ENCODE assay signal across 13 cellular contexts in the genomic region with DNA sequence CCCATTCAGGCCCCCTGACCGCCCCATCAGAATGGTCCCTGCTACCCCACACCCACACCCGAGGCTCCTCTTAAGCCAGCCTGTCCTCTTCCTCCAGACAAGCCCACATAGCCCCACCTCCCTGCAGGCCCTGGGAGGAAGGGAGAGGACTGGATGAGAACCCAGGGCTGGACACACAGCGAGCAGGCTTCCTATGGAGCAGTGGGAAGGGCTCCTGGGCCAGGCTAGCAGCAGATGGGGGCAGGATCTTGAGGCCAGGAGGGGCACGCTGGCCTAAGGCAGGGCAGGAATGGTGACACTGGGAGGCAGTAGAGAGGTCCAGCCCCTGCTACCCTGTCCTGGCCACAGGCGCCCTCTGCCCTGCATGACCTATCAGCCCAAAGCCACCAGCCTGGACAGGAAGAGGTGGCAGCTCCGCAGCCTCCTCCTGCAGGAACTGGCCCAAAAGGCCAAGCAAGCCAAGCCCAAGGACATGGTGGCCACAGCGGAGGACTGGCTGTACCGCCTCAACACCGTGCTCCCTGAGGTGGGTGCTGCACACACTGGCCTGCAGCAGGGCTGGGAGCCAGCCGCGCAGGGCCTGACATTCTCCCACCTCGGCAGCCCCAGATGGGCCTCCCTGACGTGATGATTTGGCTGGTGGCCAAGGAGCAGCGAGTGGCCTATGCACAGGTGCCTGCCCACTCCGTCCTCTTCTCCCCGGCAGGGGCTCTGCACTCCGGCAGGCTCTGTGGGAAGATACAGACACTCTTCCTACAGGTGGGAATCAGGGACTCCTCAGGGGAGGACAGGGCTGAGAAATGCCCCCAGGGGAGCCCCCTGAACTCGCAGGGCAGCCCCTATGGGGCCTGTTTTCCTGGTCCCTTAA. TPM values are rescaled to one million over a fixed set of nuclear protein-coding genes. Genes with fewer than 3 reads are reported as not detected.
DNase-seq lines count a peak whose midpoint lies in the region; ATAC-seq and TF ChIP-seq lines count a peak whose summit lies in the region.
"Had no signal": no experiment of that assay in that cellular context is flagged by ENCODE, and none has a peak within 500 bp of the region (broad histone marks: within the 10 kb centered on the region; RNA-seq: fewer than 3 reads in every experiment).

No MANE protein-coding gene starts in this region.

- H3K36me3 ChIP-seq in heart right ventricle, result no peaks in the 10 kb centered on the region
- H3K36me3 ChIP-seq in sigmoid colon, result no peaks in the 10 kb centered on the region

- peak overlapping the region in 1 of 10 donors; percentile 20 for H3K4me3 ChIP-seq in heart right ventricle
- no peak overlapping the region for H3K4me3 ChIP-seq in sigmoid colon
- H3K4me3 ChIP-seq: body of pancreas had no signal

- intact Hi-C loops in heart right ventricle (cut with DNase I) (no loop called here), sigmoid colon (cut with DNase I) (no loop called here)

- H3K9me3 ChIP-seq in heart right ventricle, result no peaks in the 10 kb centered on the region
- no peaks in the 10 kb centered on the region for H3K9me3 ChIP-seq in sigmoid colon
- H3K9me3 ChIP-seq: body of pancreas had no signal

- peaks cover 0 to 15% (median 10%) of the 10 kb centered on the region in 9 donors for H3K4me1 ChIP-seq in heart right ventricle
- H3K4me1 ChIP-seq in sigmoid colon, result peaks cover 0 to 11% (median 8%) of the 10 kb centered on the region in 4 donors
- H3K4me1 ChIP-seq: foreskin keratinocyte had no signal

- H3K27me3 ChIP-seq in heart right ventricle (peaks cover 0 to 7% (median 0%) of the 10 kb centered on the region in 7 donors), sigmoid colon (peaks cover 0 to 23% (median 4%) of the 10 kb centered on the region in 3 donors)
- H3K27me3 ChIP-seq: body of pancreas had no signal

- peak; percentile 14 for DNase-seq in DMS153 (lab: John Stamatoyannopoulos, UW)
- DNase-seq in DMS153 treated with DMSO at 0.1 percent for 48 hours (lab: John Stamatoyannopoulos, UW; ENCODE audit: unreplicated experiment), result no peak
- DNase-seq in RPMI8226, result peak; percentile 86
- DNase-seq in heart right ventricle, result peak in 1 of 2 donors; percentile 35
- peak; percentile 60 for DNase-seq in sigmoid colon
- no peak for DNase-seq in GM20000 (ENCODE audit: low spot score)
- no peak for DNase-seq in stimulated activated CD4-positive, alpha-beta T cell treated with anti-CD3 and anti-CD28 coated beads, Interleukin-12 subunit alpha, Interleukin-12 subunit beta, amount 100 ng/mL, for 4 hours
- DNase-seq: foreskin keratinocyte had no signal

- TF ChIP-seq POLR2A in sigmoid colon (IDR thresholded peaks at IDR 0.05), result no peak

- TF ChIP-seq CTCF in heart right ventricle (IDR thresholded peaks at IDR 0.05) (no peak), sigmoid colon (IDR thresholded peaks at IDR 0.05) (no peak), GM20000 (IDR thresholded peaks at IDR 0.05; ENCODE audit: extremely low read depth, missing control alignments) (no peak)

- ATAC-seq in heart right ventricle, result peak; percentile 46 to 73 (median 58)
- ATAC-seq in HG03378 (IDR thresholded peaks at IDR 0.05; ENCODE audit: unreplicated experiment), result no peak
- ATAC-seq: body of pancreas, foreskin keratinocyte had no signal

- 39 to 40% methylated on average over 18 of the region's 18 CpGs for WGBS in heart right ventricle, 2 donors
- 58 to 72% methylated on average over 18 of the region's 18 CpGs for WGBS in sigmoid colon, 2 donors

- H3K27ac ChIP-seq in heart right ventricle (no peak overlapping the region), sigmoid colon (no peak overlapping the region)
- H3K27ac ChIP-seq: body of pancreas, foreskin keratinocyte had no signal

- no peak for TF ChIP-seq EP300 in sigmoid colon (IDR thresholded peaks at IDR 0.05)

RNA-seq across cellular contexts. Expression of a gene that starts 43.3 kb away (rescaled TPM):
- under 1 TPM in 5 of 10 donors, not detected in 5; 0.04 to 0.14 (median 0.07) TPM for total RNA-seq in heart right ventricle
- under 1 TPM; 0.01 to 0.07 TPM for polyA plus RNA-seq in heart right ventricle
- under 1 TPM in 1 of 4 donors, not detected in 3; under 0.01 TPM for total RNA-seq in sigmoid colon
- polyA plus RNA-seq in sigmoid colon, result under 1 TPM in 1 of 3 donors, not detected in 2; 0.01 TPM
- total RNA-seq: activated CD8-positive, alpha-beta memory T cell treated with anti-CD3 and anti-CD28 coated beads for 36 hours; myocyte; SK-MEL-5 had no signal

RNA-seq across cellular contexts. Expression of a gene that starts 47.7 kb away (rescaled TPM):
- total RNA-seq in heart right ventricle, result 10 to 100 TPM; 25.4 to 38.1 (median 31.7) TPM
- polyA plus RNA-seq in heart right ventricle, result 10 to 100 TPM; 12.5 to 21.8 TPM
- total RNA-seq in sigmoid colon, result 10 to 100 TPM; 35.4 to 55.0 (median 47.7) TPM
- 10 to 100 TPM; 12.0 to 24.2 (median 14.3) TPM for polyA plus RNA-seq in sigmoid colon

RNA-seq across cellular contexts. Expression of a gene that starts 54.0 kb away (rescaled TPM):
- total RNA-seq in heart right ventricle (10 to 100 TPM; 13.3 to 30.9 (median 18.8) TPM), sigmoid colon (10 to 100 TPM; 11.9 to 23.2 (median 17.2) TPM)
- polyA plus RNA-seq in heart right ventricle (10 to 100 TPM; 11.0 to 31.4 TPM), sigmoid colon (10 to 100 TPM in 1 of 3 donors, 1 to 10 TPM in 2; 3.6 to 14.0 (median 5.1) TPM)

Comparison
In these comparisons a context has a peak if more than half of its experiments do, and no peak if none do; other contexts are left out.
1. DNase-seq: peak in DMS153 (single experiment), RPMI8226 (single experiment) and sigmoid colon (single experiment); none in DMS153 treated with DMSO at 0.1 percent for 48 hours (single experiment), GM20000 (single experiment) and stimulated activated CD4-positive, alpha-beta T cell treated with anti-CD3 and anti-CD28 coated beads, Interleukin-12 subunit alpha, Interleukin-12 subunit beta, amount 100 ng/mL, for 4 hours (single experiment).